Comparison of ENCODE assay signal across 8 cellular contexts in the genomic region with DNA sequence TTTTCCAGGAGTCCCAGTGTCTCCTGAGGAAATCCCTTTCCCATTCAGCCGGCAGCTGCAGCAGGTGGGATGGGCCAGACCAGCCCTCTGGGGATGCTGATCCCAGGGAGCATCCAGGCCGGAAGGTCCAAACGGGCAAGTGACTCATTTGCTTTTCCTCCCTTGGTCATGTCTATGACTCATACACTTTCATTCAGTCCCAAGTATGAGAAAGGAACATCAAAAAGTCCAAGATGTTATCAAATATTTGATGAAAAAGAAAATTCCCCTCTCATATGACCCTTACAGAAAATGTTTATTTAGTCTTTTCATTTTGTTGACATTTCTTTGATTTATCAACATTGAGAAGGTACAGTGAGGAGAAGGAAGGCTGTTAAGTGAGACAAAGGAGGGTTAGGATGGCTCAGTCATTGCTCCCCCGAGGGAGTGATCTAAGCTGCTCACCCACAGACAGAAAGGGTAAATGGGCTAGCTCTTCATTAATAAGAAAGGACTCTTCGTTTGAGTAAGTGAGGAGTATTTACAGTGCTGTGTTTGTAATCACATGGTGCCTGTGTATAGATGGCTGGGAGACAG.
DNase-seq lines count a peak whose midpoint lies in the region; ATAC-seq and TF ChIP-seq lines count a peak whose summit lies in the region.
"Had no signal": no experiment of that assay in that cellular context is flagged by ENCODE, and none has a peak within 500 bp of the region (broad histone marks: within the 10 kb centered on the region; RNA-seq: fewer than 3 reads in every experiment).

No MANE protein-coding gene starts in this region.

- H3K4me1 ChIP-seq in HCT116 (ENCODE audit: control insufficient read depth in 1 of 2, insufficient read depth in 2 of 2, low read length in 2 of 2): peaks cover 36 to 43% of the 10 kb centered on the region in 2 experiments
- H3K4me1 ChIP-seq in heart left ventricle: peaks cover 0 to 50% (median 22%) of the 10 kb centered on the region in 12 donors

- ATAC-seq in HCT116 (peak; percentile 92), heart left ventricle (peak; percentile 16 to 95 (median 93))

- TF ChIP-seq CTCF in HCT116 (IDR thresholded peaks at IDR 0.05 in 2 of 3, conservative IDR thresholded peaks at IDR 0.05 in 1 of 3; ENCODE audit: borderline replicate concordance in 1 of 3, insufficient read depth in 1 of 3, low read depth in 2 of 3, low read length in 2 of 3): no peak
- no peak for TF ChIP-seq CTCF in heart left ventricle (IDR thresholded peaks at IDR 0.05)

- H3K9me2 ChIP-seq in HCT116 (ENCODE audit: insufficient read depth): no peaks in the 10 kb centered on the region

- no peaks in the 10 kb centered on the region for H3K36me3 Mint-ChIP-seq in stimulated activated naive CD8-positive, alpha-beta T cell treated with anti-CD3 and anti-CD28 coated beads, Interleukin-15, Interleukin-2, amounts not matched to agents 100 ng/mL and 50 ng/mL, for 24 hours (ENCODE audit: low read depth)

- intact Hi-C loops in HCT116 (cut with micrococcal nuclease) (loop anchor here (5.0 to 10.0 kb wide), 2 partner anchors 467 to 1046 kb away; partner anchors contain the start of genes DHX29, MAP3K1 and MTREX), heart left ventricle (cut with DNase I) (loop anchor here in 5 of 10 donors (5.0 to 10.0 kb wide), 6 partner anchors 104 to 464 kb away; partner anchors contain the start of gene MAP3K1 (in 2 of the 5))

- 0 out of 2 replicates have a peak, but pooled peaks have one; percentile 19 for TF ChIP-seq RAD21 in HCT116 (IDR thresholded peaks at IDR 0.05; ENCODE audit: low read depth)

- H3K9me3 ChIP-seq in HCT116 (ENCODE audit: control insufficient read depth in 1 of 2, insufficient read depth in 1 of 2, low read depth in 1 of 2, low read length in 2 of 2) (no peaks in the 10 kb centered on the region), heart left ventricle (no peaks in the 10 kb centered on the region)

- H3K4me3 ChIP-seq in HCT116 (replicated peaks in 1 of 2; ENCODE audit: low read depth in 1 of 2, low read length in 2 of 2) (no peak overlapping the region; a peak in 1 of 4 replicates), heart left ventricle (no peak overlapping the region)

- RAD21 ChIA-PET in HCT116 (lab: Charles Lee; ENCODE audit: low non-redundant PET in 1 of 2, low total read pairs in 2 of 2, uncharacterized antibody in 2 of 2, unreplicated experiment in 2 of 2): no interaction called here

- H3K4me1 Mint-ChIP-seq in stimulated activated naive CD8-positive, alpha-beta T cell treated with anti-CD3 and anti-CD28 coated beads, Interleukin-15, Interleukin-2, amounts not matched to agents 100 ng/mL and 50 ng/mL, for 24 hours (ENCODE audit: low read depth): peaks cover 62% of the 10 kb centered on the region

- H4K20me1 ChIP-seq in HCT116 (ENCODE audit: insufficient read depth): no peaks in the 10 kb centered on the region

- H3K9ac ChIP-seq in HCT116 (ENCODE audit: low read length): no peak overlapping the region

- H3K4me3 Mint-ChIP-seq in stimulated activated naive CD8-positive, alpha-beta T cell treated with anti-CD3 and anti-CD28 coated beads, Interleukin-15, Interleukin-2, amounts not matched to agents 100 ng/mL and 50 ng/mL, for 24 hours: no peak overlapping the region
- H3K4me3 Mint-ChIP-seq: nephron progenitor cell had no signal

- H3K4me2 ChIP-seq in HCT116 (ENCODE audit: low read length): peak overlapping the region; percentile 60

- TF ChIP-seq POLR2A in HCT116 (IDR thresholded peaks at IDR 0.05; ENCODE audit: borderline replicate concordance, extremely low read depth, insufficient read depth, insufficient read length) (no peak), heart left ventricle (IDR thresholded peaks at IDR 0.05) (no peak)

- BruUV-seq in HCT116 (replicated peaks; lab: Mats Ljungman, UMichigan): no TSS peak

- H3K36me3 ChIP-seq in HCT116 (ENCODE audit: control insufficient read depth in 1 of 2, insufficient read depth in 2 of 2, low read length in 2 of 2): no peaks in the 10 kb centered on the region
- no peaks in the 10 kb centered on the region for H3K36me3 ChIP-seq in heart left ventricle

- 37 to 60% (median 49%) methylated on average over 5 of the region's 5 CpGs for WGBS in heart left ventricle, 4 donors

- H3K79me2 ChIP-seq in HCT116 (ENCODE audit: insufficient read depth, low read length): no peaks in the 10 kb centered on the region

- DNase-seq in HCT116 (ENCODE audit: low read depth, low spot score) (peak; percentile 80), SW480 (ENCODE audit: low spot score) (peak; percentile 95), heart left ventricle (peak; percentile 72 to 91 (median 80)), NK-92 (lab: John Stamatoyannopoulos, UW; ENCODE audit: unreplicated experiment) (no peak), NCI-H774 (lab: John Stamatoyannopoulos, UW) (no peak), NCI-H1694 treated with DMSO at 0.1 percent for 48 hours (lab: John Stamatoyannopoulos, UW) (no peak)
- DNase-seq: nephron progenitor cell had no signal

- H3K27me3 ChIP-seq in HCT116 (ENCODE audit: insufficient read depth, low read length): peaks cover 5% of the 10 kb centered on the region; the same call in 1 of the 2 replicates
- no peaks in the 10 kb centered on the region for H3K27me3 ChIP-seq in heart left ventricle

- CTCF ChIA-PET in HCT116 (lab: Charles Lee): interaction anchor here (2.0 kb wide), 1 partner anchor 80 kb away, joined by 5 read pairs; no protein-coding TSS in a partner anchor

- no peaks in the 10 kb centered on the region for H3K27me3 Mint-ChIP-seq in stimulated activated naive CD8-positive, alpha-beta T cell treated with anti-CD3 and anti-CD28 coated beads, Interleukin-15, Interleukin-2, amounts not matched to agents 100 ng/mL and 50 ng/mL, for 24 hours

- POLR2A ChIA-PET in HCT116 (lab: Charles Lee): no interaction called here

- H3K9me3 Mint-ChIP-seq in stimulated activated naive CD8-positive, alpha-beta T cell treated with anti-CD3 and anti-CD28 coated beads, Interleukin-15, Interleukin-2, amounts not matched to agents 100 ng/mL and 50 ng/mL, for 24 hours: peaks cover 5% of the 10 kb centered on the region
- H3K9me3 Mint-ChIP-seq: nephron progenitor cell had no signal

- H2AFZ ChIP-seq in HCT116 (ENCODE audit: low read depth, low read length, poor library complexity, severe bottlenecking): peak overlapping the region; percentile 63

- peak overlapping the region; percentile 79 for H3K27ac Mint-ChIP-seq in stimulated activated naive CD8-positive, alpha-beta T cell treated with anti-CD3 and anti-CD28 coated beads, Interleukin-15, Interleukin-2, amounts not matched to agents 100 ng/mL and 50 ng/mL, for 24 hours
- H3K27ac Mint-ChIP-seq: nephron progenitor cell had no signal

- H3K27ac ChIP-seq in HCT116 (ENCODE audit: low read depth, low read length) (peak overlapping the region; percentile 6; the same call in 1 of the 2 replicates), heart left ventricle (peak overlapping the region in 10 of 12 donors; percentile 3 to 76 (median 51))

TF ChIP-seq in HCT116, 20 proteins besides CTCF, POLR2A, EP300 and RAD21:
- TF ChIP-seq EZH2phosphoT487 (IDR thresholded peaks at IDR 0.05; ENCODE audit: borderline replicate concordance) (no peak), EZH2 (IDR thresholded peaks at IDR 0.05) (no peak), ZNF274 (IDR thresholded peaks at IDR 0.05; ENCODE audit: low read depth, low read length) (no peak), FOSL1 (IDR thresholded peaks at IDR 0.05; ENCODE audit: low read depth) (peak; percentile 94), TCF7L2 (IDR thresholded peaks at IDR 0.05; ENCODE audit: borderline replicate concordance, extremely low read depth, insufficient read depth, insufficient read length) (peak; percentile 62), JUND (IDR thresholded peaks at IDR 0.05) (peak; percentile 94), SRF (IDR thresholded peaks at IDR 0.05; ENCODE audit: low read depth) (peak; percentile 71), CEBPB (IDR thresholded peaks at IDR 0.05; ENCODE audit: low read depth) (peak; percentile 68), SP1 (IDR thresholded peaks at IDR 0.05; ENCODE audit: low read depth) (peak; percentile 75), CBX3 (IDR thresholded peaks at IDR 0.05; ENCODE audit: low read depth) (peak; percentile 77), ELF1 (IDR thresholded peaks at IDR 0.05; ENCODE audit: borderline replicate concordance, low read depth) (no peak)
- TF ChIP-seq, protein P1, sequence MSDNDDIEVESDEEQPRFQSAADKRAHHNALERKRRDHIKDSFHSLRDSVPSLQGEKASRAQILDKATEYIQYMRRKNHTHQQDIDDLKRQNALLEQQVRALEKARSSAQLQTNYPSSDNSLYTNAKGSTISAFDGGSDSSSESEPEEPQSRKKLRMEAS (IDR thresholded peaks at IDR 0.05): peak; percentile 19; the same call in 1 of the 2 replicates

Comparison
In these comparisons a context has a peak if more than half of its experiments do, and no peak if none do; other contexts are left out.
1. DNase-seq: peak in HCT116 (single experiment), SW480 (single experiment) and heart left ventricle (5 of 5); none in NK-92 (single experiment), NCI-H774 (single experiment) and NCI-H1694 treated with DMSO at 0.1 percent for 48 hours (single experiment).